In genomic region chr2:162324953-162325352, GRCh38 we compare ENCODE assay signal across 2 cellular contexts.
TF ChIP-seq lines count a peak whose summit lies in the region.

No MANE protein-coding gene starts in this region.

TF ChIP-seq in endothelial cell of umbilical vein, 7 proteins besides CTCF, POLR2A, EP300 and RAD21:
- TF ChIP-seq MYC (IDR thresholded peaks at IDR 0.05; ENCODE audit: low read depth, low read length) (no peak), POLR2AphosphoS5 (IDR thresholded peaks at IDR 0.05; ENCODE audit: insufficient read depth, low read depth, low read length) (no peak), GATA2 (IDR thresholded peaks at IDR 0.05; ENCODE audit: insufficient read depth, insufficient read length, low read depth, low read length) (no peak), MAX (IDR thresholded peaks at IDR 0.05; ENCODE audit: insufficient read depth, insufficient read length) (no peak), FOS (IDR thresholded peaks at IDR 0.05; ENCODE audit: borderline replicate concordance, insufficient read depth, low read length) (no peak), EZH2 (IDR thresholded peaks at IDR 0.05; ENCODE audit: borderline replicate concordance, low read depth, low read length, severe bottlenecking) (no peak), JUN (IDR thresholded peaks at IDR 0.05; ENCODE audit: borderline replicate concordance, insufficient read depth, insufficient read length, low read depth) (no peak)
TF ChIP-seq in endothelial cell of umbilical vein: peak in this region for 0.

TF ChIP-seq in WTC11, 78 proteins besides CTCF, POLR2A, EP300 and RAD21:
- no peak for TF ChIP-seq ZNF396 (CRISPR knock-in tag; IDR thresholded peaks at IDR 0.05; ENCODE audit: borderline replicate concordance)
- no peak for TF ChIP-seq ZNF512 (CRISPR knock-in tag; IDR thresholded peaks at IDR 0.05; ENCODE audit: borderline replicate concordance)
- no peak for TF ChIP-seq PRRX2 (CRISPR knock-in tag; IDR thresholded peaks at IDR 0.05)
- TF ChIP-seq TCF7 (CRISPR knock-in tag; IDR thresholded peaks at IDR 0.05; ENCODE audit: low read depth) = no peak
- no peak for TF ChIP-seq ZNF671 (CRISPR knock-in tag; IDR thresholded peaks at IDR 0.05)
- TF ChIP-seq E2F4 (CRISPR knock-in tag; IDR thresholded peaks at IDR 0.05; ENCODE audit: borderline replicate concordance, low read depth) = no peak
- TF ChIP-seq CREM (CRISPR knock-in tag; IDR thresholded peaks at IDR 0.05) = no peak
- no peak for TF ChIP-seq OVOL2 (CRISPR knock-in tag; IDR thresholded peaks at IDR 0.05; ENCODE audit: borderline replicate concordance)
- TF ChIP-seq TP53 (CRISPR knock-in tag; IDR thresholded peaks at IDR 0.05) = no peak
- TF ChIP-seq STAT6 (CRISPR knock-in tag; conservative IDR thresholded peaks at IDR 0.05; ENCODE audit: low read depth) = no peak
- no peak for TF ChIP-seq NR1H2 (CRISPR knock-in tag; IDR thresholded peaks at IDR 0.05)
- no peak for TF ChIP-seq E2F5 (CRISPR knock-in tag; IDR thresholded peaks at IDR 0.05)
- TF ChIP-seq E2F1 (CRISPR knock-in tag; IDR thresholded peaks at IDR 0.05) = no peak
- TF ChIP-seq FOXJ3 (CRISPR knock-in tag; IDR thresholded peaks at IDR 0.05; ENCODE audit: borderline replicate concordance) = no peak
- TF ChIP-seq SP1 (CRISPR knock-in tag; conservative IDR thresholded peaks at IDR 0.05) = no peak
- no peak for TF ChIP-seq CREB1 (CRISPR knock-in tag; IDR thresholded peaks at IDR 0.05)
- no peak for TF ChIP-seq GABPB1 (CRISPR knock-in tag; IDR thresholded peaks at IDR 0.05)
